18 cellular contexts compared by ENCODE assay signal in the genomic region with DNA sequence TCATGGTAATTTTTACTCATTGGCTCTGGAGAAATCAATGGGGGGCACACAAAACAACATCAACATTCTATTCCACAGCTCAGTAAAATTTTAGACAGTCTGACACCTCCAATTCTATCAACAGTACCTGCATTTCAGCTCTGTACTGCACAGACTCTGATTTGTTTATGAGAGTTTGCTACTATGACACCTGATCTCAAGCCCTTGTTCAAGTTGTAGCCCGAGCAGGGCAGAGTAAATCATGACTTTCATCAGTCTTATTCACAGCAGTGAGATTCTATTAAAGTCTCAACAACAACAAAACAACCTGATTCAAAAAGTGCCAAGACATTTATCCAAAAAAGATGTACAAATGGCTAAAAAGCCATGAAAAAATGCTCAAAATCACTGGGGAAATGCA.
DNase-seq lines count a peak whose midpoint lies in the region; ATAC-seq and TF ChIP-seq lines count a peak whose summit lies in the region.
"Had no signal": no experiment of that assay in that cellular context is flagged by ENCODE, and none has a peak within 500 bp of the region (broad histone marks: within the 10 kb centered on the region; RNA-seq: fewer than 3 reads in every experiment).

No MANE protein-coding gene starts in this region.

- no peak overlapping the region for H3K4me3 Mint-ChIP-seq in CD14-positive monocyte
- H3K4me3 Mint-ChIP-seq: CD4-positive, alpha-beta T cell; CD8-positive, alpha-beta T cell had no signal

- no peak overlapping the region for H2AK9ac ChIP-seq in IMR-90 (replicated peaks; ENCODE audit: low read depth, low read length, poor library complexity)

- no peak overlapping the region for H2AK5ac ChIP-seq in IMR-90 (ENCODE audit: low read depth, low read length)

- no peak overlapping the region for H3K4me3 ChIP-seq in IMR-90 (ENCODE audit: insufficient read depth, low read depth, low read length)
- no peak overlapping the region for H3K4me3 ChIP-seq in neutrophil (ENCODE audit: low read depth in 1 of 2, low read length in 1 of 2)
- H3K4me3 ChIP-seq in psoas muscle = no peak overlapping the region
- H3K4me3 ChIP-seq: BLaER1 had no signal

- H3K23ac ChIP-seq in IMR-90 (ENCODE audit: low read depth, low read length) = no peak overlapping the region

- H3K4ac ChIP-seq in IMR-90 (ENCODE audit: low read depth, low read length) = no peak overlapping the region

- TF ChIP-seq RAD21 in IMR-90 (IDR thresholded peaks at IDR 0.05; ENCODE audit: low read length) = no peak

- no peaks in the 10 kb centered on the region for H3K27me3 Mint-ChIP-seq in CD14-positive monocyte (ENCODE audit: low read depth in 3 of 3)
- H3K27me3 Mint-ChIP-seq: CD4-positive, alpha-beta T cell had no signal

- BruUV-seq in IMR-90 (replicated peaks; lab: Mats Ljungman, UMichigan) = no TSS peak

- no peak overlapping the region for H3K56ac ChIP-seq in IMR-90 (ENCODE audit: extremely low read depth, insufficient read depth, low read length)

- H3K27me3 ChIP-seq in IMR-90 (ENCODE audit: control insufficient read depth, insufficient read depth, low read length) (no peaks in the 10 kb centered on the region), neutrophil (no peaks in the 10 kb centered on the region), psoas muscle (ENCODE audit: insufficient read depth in 3 of 3, low read length in 2 of 3) (no peaks in the 10 kb centered on the region)
- H3K27me3 ChIP-seq: BE2C, BLaER1 had no signal

- no peak overlapping the region for H4K5ac ChIP-seq in IMR-90 (ENCODE audit: low read depth, low read length)

- intact Hi-C loops in CD14-positive monocyte (cut with micrococcal nuclease) (loop anchor here in 1 of 2 donors (5.0 kb wide), 1 partner anchor 87 kb away; no protein-coding TSS in a partner anchor), IMR-90 (cut with micrococcal nuclease) (no loop called here), psoas muscle (cut with DNase I) (no loop called here)

- CTCF ChIA-PET in IMR-90 (lab: Yijun Ruan, JAX) = no interaction called here

- no peaks in the 10 kb centered on the region for H3K79me1 ChIP-seq in IMR-90 (ENCODE audit: low read depth in 1 of 2, low read length in 2 of 2)

- H4K91ac ChIP-seq in IMR-90 (ENCODE audit: insufficient read depth, low read depth, low read length) = no peak overlapping the region

- H3K27ac ChIP-seq in IMR-90 (ENCODE audit: insufficient read depth, low read length) (no peak overlapping the region), neutrophil (peak overlapping the region; percentile 14), psoas muscle (peak overlapping the region; percentile 38)
- H3K27ac ChIP-seq: BLaER1 had no signal

- no peak overlapping the region for H3K4me2 ChIP-seq in IMR-90 (ENCODE audit: low read depth, low read length)
- H3K4me2 ChIP-seq: BLaER1 had no signal

- H3K9me3 ChIP-seq in IMR-90 (ENCODE audit: control insufficient read depth, insufficient read depth, low read length) (no peaks in the 10 kb centered on the region), neutrophil (no peaks in the 10 kb centered on the region), psoas muscle (no peaks in the 10 kb centered on the region)
- H3K9me3 ChIP-seq: BE2C, BLaER1, Caco-2 had no signal

- peaks cover 2% of the 10 kb centered on the region; the same call in 1 of the 2 replicates for H3K4me1 ChIP-seq in IMR-90 (ENCODE audit: control insufficient read depth, insufficient read depth, low read length)
- peaks cover 51 to 59% of the 10 kb centered on the region in 2 experiments for H3K4me1 ChIP-seq in neutrophil (ENCODE audit: control insufficient read depth in 1 of 2, insufficient read depth in 1 of 2, low read depth in 1 of 2, low read length in 1 of 2)
- H3K4me1 ChIP-seq in psoas muscle = peaks cover 54% of the 10 kb centered on the region
- H3K4me1 ChIP-seq: BE2C, BLaER1, Caco-2 had no signal

- TF ChIP-seq POLR2A in IMR-90 (IDR thresholded peaks at IDR 0.05; ENCODE audit: low read depth, low read length) = no peak

- no CpG with 5 or more reads among the region's 1 CpG for WGBS in IMR-90 (ENCODE audit: extremely low coverage in 2 of 2, insufficient read length in 1 of 2), 2 experiments
- 29 to 31% (median 30%) methylated on average over 1 of the region's 1 CpG for WGBS in psoas muscle, 3 donors

- H4K8ac ChIP-seq in IMR-90 (ENCODE audit: low read depth in 2 of 2, low read length in 2 of 2) = no peak overlapping the region

- H2BK20ac ChIP-seq in IMR-90 (ENCODE audit: low read depth, low read length) = peak overlapping the region; percentile 18; the same call in 1 of the 2 replicates

- no peaks in the 10 kb centered on the region for H4K20me1 ChIP-seq in IMR-90 (ENCODE audit: insufficient read depth, low read length)
- H4K20me1 ChIP-seq: BLaER1 had no signal

- dilution Hi-C loops in IMR-90 (cut with HindIII; ENCODE audit: low sequenced_read_pairs, unreplicated experiment) = no loop called here

- H3K36me3 ChIP-seq in IMR-90 (ENCODE audit: control insufficient read depth, insufficient read depth, low read length) (no peaks in the 10 kb centered on the region), neutrophil (no peaks in the 10 kb centered on the region), psoas muscle (ENCODE audit: insufficient read depth in 1 of 2, low read depth in 1 of 2) (no peaks in the 10 kb centered on the region)
- H3K36me3 ChIP-seq: BE2C, BLaER1 had no signal

- TF ChIP-seq CTCF in CD14-positive monocyte (IDR thresholded peaks at IDR 0.05) (no peak), IMR-90 (conservative IDR thresholded peaks at IDR 0.05; ENCODE audit: low read depth, low read length) (no peak), neutrophil (IDR thresholded peaks at IDR 0.05) (no peak), psoas muscle (IDR thresholded peaks at IDR 0.05) (no peak)

- in situ Hi-C loops in IMR-90 (cut with MboI; ENCODE audit: low sequenced_read_pairs) = no loop called here

- peak overlapping the region; percentile 80 to 92 (median 90) for H3K27ac Mint-ChIP-seq in CD14-positive monocyte
- H3K27ac Mint-ChIP-seq: CD4-positive, alpha-beta T cell; CD8-positive, alpha-beta T cell had no signal

- no peak overlapping the region for H2BK120ac ChIP-seq in IMR-90 (ENCODE audit: low read depth, low read length)

- no peak overlapping the region for H3K14ac ChIP-seq in IMR-90 (replicated peaks; ENCODE audit: low read depth, low read length)

- H3K4me1 Mint-ChIP-seq in CD14-positive monocyte = peaks cover 90% of the 10 kb centered on the region

- no peak overlapping the region for H2BK15ac ChIP-seq in IMR-90 (ENCODE audit: low read depth, low read length)

- H2BK5ac ChIP-seq in IMR-90 (ENCODE audit: low read depth, low read length, poor library complexity, severe bottlenecking) = no peak overlapping the region

- peaks cover 0 to 5% (median 1%) of the 10 kb centered on the region in 7 donors for H3K9me3 Mint-ChIP-seq in CD14-positive monocyte
- H3K9me3 Mint-ChIP-seq: CD8-positive, alpha-beta T cell had no signal

- H3K9me1 ChIP-seq in IMR-90 (ENCODE audit: insufficient read depth, low read length) = peaks cover 3% of the 10 kb centered on the region; the same call in 1 of the 2 replicates

- no peak overlapping the region for H3K18ac ChIP-seq in IMR-90 (ENCODE audit: low read depth, low read length)

- H2AFZ ChIP-seq in IMR-90 (replicated peaks; ENCODE audit: low read length, poor library complexity) = no peak overlapping the region

- ATAC-seq in IMR-90 (ENCODE audit: low read depth) = no peak
- peak in 2 of 4 donors; percentile 47 to 59 for ATAC-seq in psoas muscle
- no peak for ATAC-seq in HG03342 (IDR thresholded peaks at IDR 0.05; ENCODE audit: unreplicated experiment)
- no peak for ATAC-seq in GM21381 (IDR thresholded peaks at IDR 0.05; ENCODE audit: unreplicated experiment)
- ATAC-seq: CD8-positive, alpha-beta T cell had no signal

- H3K9ac ChIP-seq in IMR-90 (ENCODE audit: low read depth, low read length) = no peak overlapping the region
- H3K9ac ChIP-seq: BLaER1 had no signal

- H3K36me3 Mint-ChIP-seq in CD14-positive monocyte = no peaks in the 10 kb centered on the region
- H3K36me3 Mint-ChIP-seq: CD8-positive, alpha-beta T cell had no signal

- DNase-seq in CD14-positive monocyte (ENCODE audit: low spot score) (no peak), IMR-90 (no peak), psoas muscle (no peak), NCI-H2171 treated with DMSO at 0.1 percent for 48 hours (lab: John Stamatoyannopoulos, UW) (no peak)
- DNase-seq: 8988T; ACHN; BE2C; C1 segment of cervical spinal cord; Caco-2; Calu3; CD4-positive, alpha-beta T cell; CD8-positive, alpha-beta T cell; DMS79 treated with DMSO at 0.1 percent for 48 hours; GF-D8 had no signal

- POLR2A ChIA-PET in IMR-90 (lab: Charles Lee; ENCODE audit: unreplicated experiment) = no interaction called here

TF ChIP-seq in IMR-90, 13 proteins besides CTCF, POLR2A, EP300 and RAD21 (continues in another document):
- TF ChIP-seq BHLHE40 (IDR thresholded peaks at IDR 0.05; ENCODE audit: low read depth, low read length) (no peak), MXI1 (IDR thresholded peaks at IDR 0.05; ENCODE audit: borderline replicate concordance, low read depth, low read length) (no peak), SMC3 (IDR thresholded peaks at IDR 0.05; ENCODE audit: low read depth, low read length) (no peak), MAZ (IDR thresholded peaks at IDR 0.05; ENCODE audit: borderline replicate concordance, low read depth, low read length) (no peak), CEBPB (IDR thresholded peaks at IDR 0.05; ENCODE audit: low read depth, low read length) (no peak), RFX5 (IDR thresholded peaks at IDR 0.05; ENCODE audit: low read depth, low read length) (no peak), FOS (IDR thresholded peaks at IDR 0.05; ENCODE audit: low read depth, low read length) (no peak), RCOR1 (IDR thresholded peaks at IDR 0.05; ENCODE audit: insufficient replicate concordance, low read length) (no peak), MAFK (IDR thresholded peaks at IDR 0.05; ENCODE audit: low read depth, low read length) (no peak), NFE2L2 (IDR thresholded peaks at IDR 0.05; ENCODE audit: low read depth, low read length) (no peak), CHD1 (IDR thresholded peaks at IDR 0.05; ENCODE audit: low read depth, low read length) (no peak)
- TF ChIP-seq, protein P1, sequence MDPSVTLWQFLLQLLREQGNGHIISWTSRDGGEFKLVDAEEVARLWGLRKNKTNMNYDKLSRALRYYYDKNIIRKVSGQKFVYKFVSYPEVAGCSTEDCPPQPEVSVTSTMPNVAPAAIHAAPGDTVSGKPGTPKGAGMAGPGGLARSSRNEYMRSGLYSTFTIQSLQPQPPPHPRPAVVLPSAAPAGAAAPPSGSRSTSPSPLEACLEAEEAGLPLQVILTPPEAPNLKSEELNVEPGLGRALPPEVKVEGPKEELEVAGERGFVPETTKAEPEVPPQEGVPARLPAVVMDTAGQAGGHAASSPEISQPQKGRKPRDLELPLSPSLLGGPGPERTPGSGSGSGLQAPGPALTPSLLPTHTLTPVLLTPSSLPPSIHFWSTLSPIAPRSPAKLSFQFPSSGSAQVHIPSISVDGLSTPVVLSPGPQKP (IDR thresholded peaks at IDR 0.05; ENCODE audit: borderline replicate concordance, low read depth, low read length) = no peak
